In genomic region chr6:9540126-9540525, GRCh38 we compare ENCODE assay signal across 14 cellular contexts.
A peak's percentile ranks its signal among the peaks of the same experiment; 100 is the strongest.
DNase-seq lines count a peak whose midpoint lies in the region; ATAC-seq, FAIRE-seq and TF ChIP-seq lines count a peak whose summit lies in the region.
"Had no signal": no experiment of that assay in that cellular context is flagged by ENCODE, and none has a peak within 500 bp of the region (broad histone marks: within the 10 kb centered on the region; RNA-seq: fewer than 3 reads in every experiment).

No MANE protein-coding gene starts in this region.

- in situ Hi-C loops in Caki2 (cut with HindIII; ENCODE audit: low pct_unique_long_range_greater_than_20kb, low sequenced_read_pairs): no loop called here

- peaks cover 0 to 4% of the 10 kb centered on the region in 2 donors for H3K4me1 ChIP-seq in kidney (ENCODE audit: control insufficient read depth in 1 of 2, insufficient read depth in 1 of 2, low read depth in 1 of 2, low read length in 2 of 2)
- H3K4me1 ChIP-seq: BE2C, SJCRH30 had no signal

- intact Hi-C loops in kidney (cut with DNase I): no loop called here

- H3K9ac ChIP-seq in kidney (ENCODE audit: low read length in 2 of 2): no peak overlapping the region

- H3K4me3 ChIP-seq in kidney (ENCODE audit: low read length in 2 of 2): no peak overlapping the region
- H3K4me3 ChIP-seq: SJCRH30 had no signal

- H3K27ac ChIP-seq in kidney (ENCODE audit: low read depth in 2 of 2, low read length in 2 of 2): peak overlapping the region in 1 of 2 donors; percentile 24
- H3K27ac ChIP-seq: RWPE1, SJCRH30 had no signal

- no peaks in the 10 kb centered on the region for H3K36me3 ChIP-seq in kidney (ENCODE audit: control insufficient read depth in 1 of 2, insufficient read depth in 2 of 2, low read length in 2 of 2)
- H3K36me3 ChIP-seq: BE2C, SJCRH30 had no signal

- DNase-seq in Caki2 (ENCODE audit: low read depth) (peak; percentile 42), astrocyte of the hippocampus (ENCODE audit: low read depth, low spot score) (peak; percentile 11), kidney tubule cell (ENCODE audit: low spot score) (peak; percentile 14), kidney (no peak), SKM-1 treated with dmso at 0.1 percent for 144 hours (lab: John Stamatoyannopoulos, UW; ENCODE audit: unreplicated experiment) (no peak), HuH-7.5 (ENCODE audit: low spot score) (no peak), NCI-H2196 (lab: John Stamatoyannopoulos, UW; ENCODE audit: unreplicated experiment) (no peak)
- DNase-seq: BE2C, DMS 273 treated with DMSO at 0.1 percent for 48 hours, NCI-H1417 treated with DMSO at 0.1 percent for 48 hours had no signal

- no peak for TF ChIP-seq CTCF in kidney (IDR thresholded peaks at IDR 0.05; ENCODE audit: borderline replicate concordance, extremely low read depth, insufficient read depth)

- peak; percentile 24 for ATAC-seq in GM19395 (IDR thresholded peaks at IDR 0.05; ENCODE audit: unreplicated experiment)

- no peaks in the 10 kb centered on the region for H3K9me3 ChIP-seq in kidney (ENCODE audit: control insufficient read depth in 1 of 2, low read length in 2 of 2)
- H3K9me3 ChIP-seq: BE2C, SJCRH30 had no signal

- no peak for FAIRE-seq in kidney (lab: Jason Lieb, UNC)
- FAIRE-seq: H54 had no signal

Comparison
In these comparisons a context has a peak if more than half of its experiments do, and no peak if none do; other contexts are left out.
1. DNase-seq: peak in Caki2 (single experiment), astrocyte of the hippocampus (single experiment) and kidney tubule cell (single experiment); none in kidney (single experiment), SKM-1 treated with dmso at 0.1 percent for 144 hours (single experiment), HuH-7.5 (single experiment) and NCI-H2196 (single experiment).